Comparison of ENCODE assay signal across 2 cellular contexts in genomic region chr17:4520060-4520880, GRCh38.
A peak's percentile ranks its signal among the peaks of the same experiment; 100 is the strongest.
TF ChIP-seq lines count a peak whose summit lies in the region.

No MANE protein-coding gene starts in this region.

TF ChIP-seq in liver, 16 proteins besides CTCF, POLR2A, EP300 and RAD21:
- TF ChIP-seq HNF4G (IDR thresholded peaks at IDR 0.05) (no peak), FOXA1 (IDR thresholded peaks at IDR 0.05) (no peak), TAF1 (conservative IDR thresholded peaks at IDR 0.05) (no peak), RXRA (IDR thresholded peaks at IDR 0.05) (peak; percentile 78 to 90), NR2F2 (IDR thresholded peaks at IDR 0.05) (peak; percentile 88), REST (IDR thresholded peaks at IDR 0.05) (no peak), ATF3 (IDR thresholded peaks at IDR 0.05) (no peak), YY1 (IDR thresholded peaks at IDR 0.05) (no peak), SP1 (IDR thresholded peaks at IDR 0.05) (peak; percentile 32)

TF ChIP-seq in HepG2, 621 proteins besides CTCF, POLR2A, EP300 and RAD21:
- no peak for TF ChIP-seq ERF (CRISPR knock-in tag; IDR thresholded peaks at IDR 0.05)
- no peak for TF ChIP-seq GATAD1 (CRISPR knock-in tag; IDR thresholded peaks at IDR 0.05)
- TF ChIP-seq ZFP91 (CRISPR knock-in tag; IDR thresholded peaks at IDR 0.05; ENCODE audit: borderline replicate concordance), result no peak
- TF ChIP-seq, protein P1, sequence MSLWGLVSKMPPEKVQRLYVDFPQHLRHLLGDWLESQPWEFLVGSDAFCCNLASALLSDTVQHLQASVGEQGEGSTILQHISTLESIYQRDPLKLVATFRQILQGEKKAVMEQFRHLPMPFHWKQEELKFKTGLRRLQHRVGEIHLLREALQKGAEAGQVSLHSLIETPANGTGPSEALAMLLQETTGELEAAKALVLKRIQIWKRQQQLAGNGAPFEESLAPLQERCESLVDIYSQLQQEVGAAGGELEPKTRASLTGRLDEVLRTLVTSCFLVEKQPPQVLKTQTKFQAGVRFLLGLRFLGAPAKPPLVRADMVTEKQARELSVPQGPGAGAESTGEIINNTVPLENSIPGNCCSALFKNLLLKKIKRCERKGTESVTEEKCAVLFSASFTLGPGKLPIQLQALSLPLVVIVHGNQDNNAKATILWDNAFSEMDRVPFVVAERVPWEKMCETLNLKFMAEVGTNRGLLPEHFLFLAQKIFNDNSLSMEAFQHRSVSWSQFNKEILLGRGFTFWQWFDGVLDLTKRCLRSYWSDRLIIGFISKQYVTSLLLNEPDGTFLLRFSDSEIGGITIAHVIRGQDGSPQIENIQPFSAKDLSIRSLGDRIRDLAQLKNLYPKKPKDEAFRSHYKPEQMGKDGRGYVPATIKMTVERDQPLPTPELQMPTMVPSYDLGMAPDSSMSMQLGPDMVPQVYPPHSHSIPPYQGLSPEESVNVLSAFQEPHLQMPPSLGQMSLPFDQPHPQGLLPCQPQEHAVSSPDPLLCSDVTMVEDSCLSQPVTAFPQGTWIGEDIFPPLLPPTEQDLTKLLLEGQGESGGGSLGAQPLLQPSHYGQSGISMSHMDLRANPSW (CRISPR knock-in tag; IDR thresholded peaks at IDR 0.05; ENCODE audit: borderline replicate concordance), result no peak
- TF ChIP-seq ZNF282 (IDR thresholded peaks at IDR 0.05; ENCODE audit: partially characterized antibody), result no peak
- TF ChIP-seq KDM5A (IDR thresholded peaks at IDR 0.05; ENCODE audit: borderline replicate concordance, low read length), result no peak
- TF ChIP-seq RCOR2 (CRISPR knock-in tag; IDR thresholded peaks at IDR 0.05), result no peak
- no peak for TF ChIP-seq ZNF550 (CRISPR knock-in tag; IDR thresholded peaks at IDR 0.05; ENCODE audit: borderline replicate concordance)
- no peak for TF ChIP-seq E2F5 (CRISPR knock-in tag; conservative IDR thresholded peaks at IDR 0.05)
- no peak for TF ChIP-seq ZFP62 (CRISPR knock-in tag; IDR thresholded peaks at IDR 0.05)
- TF ChIP-seq HMGA1 (CRISPR knock-in tag; conservative IDR thresholded peaks at IDR 0.05), result no peak
- no peak for TF ChIP-seq ZFP36 (IDR thresholded peaks at IDR 0.05; ENCODE audit: borderline replicate concordance, low read depth, low read length, partially characterized antibody)
- no peak for TF ChIP-seq ZNF256 (CRISPR knock-in tag; conservative IDR thresholded peaks at IDR 0.05)
- no peak for TF ChIP-seq ZNF17 (CRISPR knock-in tag; IDR thresholded peaks at IDR 0.05)
- TF ChIP-seq HCFC1 (IDR thresholded peaks at IDR 0.05; ENCODE audit: low read depth, low read length), result no peak
- TF ChIP-seq BCLAF1 (IDR thresholded peaks at IDR 0.05), result no peak
- no peak for TF ChIP-seq NBN (conservative IDR thresholded peaks at IDR 0.05)
